ENCODE assay signal across 34 cellular contexts in genomic region chr7:3975371-3975770, GRCh38.
"Had no signal": no experiment of that assay in that cellular context is flagged by ENCODE, and none has a peak within 500 bp of the region (broad histone marks: within the 10 kb centered on the region; RNA-seq: fewer than 3 reads in every experiment).

No MANE protein-coding gene starts in this region.

- H3K9ac ChIP-seq: KMS-11 had no signal

- H3K4me2 ChIP-seq: KMS-11 had no signal

- H3K36me3 ChIP-seq: MG63 had no signal

- H3K4me3 ChIP-seq: MG63 had no signal

- H3K9me3 ChIP-seq: MG63 had no signal

- DNase-seq: Karpas-422, Kasumi-1, KG1, MG63, MM.1S, MV-4-11, NCI-H1048, NCI-H1092, NCI-H1092 treated with DMSO at 0.1 percent for 48 hours, NCI-H1105, NCI-H1105 treated with DMSO at 0.1 percent for 48 hours, NCI-H1417, NCI-H1417 treated with DMSO at 0.1 percent for 48 hours, NCI-H1436, NCI-H1436 treated with DMSO at 0.1 percent for 48 hours, NCI-H146, NCI-H1694, NCI-H1694 treated with DMSO at 0.1 percent for 48 hours, NCI-H187, NCI-H187 treated with DMSO at 0.1 percent for 48 hours, NCI-H1930, NCI-H2029, NCI-H2029 treated with DMSO at 0.1 percent for 48 hours, NCI-H2081, NCI-H2081 treated with DMSO at 0.1 percent for 48 hours, NCI-H2107, NCI-H2171, NCI-H2171 treated with DMSO at 0.1 percent for 48 hours, NCI-H2227 treated with DMSO at 0.1 percent for 48 hours, NCI-H226, NCI-H345, NCI-H446, NCI-H446 treated with DMSO at 0.1 percent for 48 hours had no signal

- H3K27ac ChIP-seq: KMS-11 had no signal

- H3K27me3 ChIP-seq: MG63 had no signal
